ENCODE assay signal across 14 cellular contexts in genomic region chr17:43014020-43014615, GRCh38. TPM values are rescaled to one million over a fixed set of nuclear protein-coding genes. Genes with fewer than 3 reads are reported as not detected.
DNase-seq lines count a peak whose midpoint lies in the region; ATAC-seq, FAIRE-seq and TF ChIP-seq lines count a peak whose summit lies in the region.
"Had no signal": no experiment of that assay in that cellular context is flagged by ENCODE, and none has a peak within 500 bp of the region (broad histone marks: within the 10 kb centered on the region; RNA-seq: fewer than 3 reads in every experiment).

No MANE protein-coding gene starts in this region.

- H3K23ac ChIP-seq in H9 (ENCODE audit: insufficient read length, low read depth, low read length): no peak overlapping the region

- H3K9me3 Mint-ChIP-seq in H9: no peaks in the 10 kb centered on the region
- H3K9me3 Mint-ChIP-seq in WTC11: no peaks in the 10 kb centered on the region
- H3K9me3 Mint-ChIP-seq in progenitor cell of endocrine pancreas (ENCODE audit: low read depth): no peaks in the 10 kb centered on the region
- H3K9me3 Mint-ChIP-seq: activated T-helper 1 cell treated with anti-CD3 and anti-CD28 coated beads, Interleukin-12 subunit alpha, Interleukin-12 subunit beta, Interleukin-2, Interleukin-4 antibody, amounts not matched to agents 30 ng/mL and 10 ng/mL and 1 ng/mL, durations not matched to agents 14 hours and 24 hours and 36 hours had no signal

- POLR2A ChIA-PET in WTC11 (lab: Charles Lee): interaction anchor here (1.0 kb wide), 1 partner anchor 12 kb away, joined by 3 read pairs; no protein-coding TSS in a partner anchor

- H3K27ac ChIP-seq in H9 (ENCODE audit: insufficient read length, low read depth, low read length) (no peak overlapping the region), lower lobe of right lung (peak overlapping the region; percentile 49), stomach smooth muscle (ENCODE audit: low read length) (peak overlapping the region; percentile 37)

- TF ChIP-seq POLR2A in GM12891 (IDR thresholded peaks at IDR 0.05; ENCODE audit: low read depth, low read length): no peak

- no peaks in the 10 kb centered on the region for H3K27me3 Mint-ChIP-seq in H9 (ENCODE audit: low read depth)
- H3K27me3 Mint-ChIP-seq in WTC11 (ENCODE audit: low read depth): no peaks in the 10 kb centered on the region
- no peaks in the 10 kb centered on the region for H3K27me3 Mint-ChIP-seq in progenitor cell of endocrine pancreas

- H3K18ac ChIP-seq in H9 (ENCODE audit: insufficient read length, low read depth, low read length): no peak overlapping the region

- no peaks in the 10 kb centered on the region for H3K79me1 ChIP-seq in H9 (ENCODE audit: insufficient read depth, low read depth, low read length, poor library complexity, severe bottlenecking)

- peaks cover 79% of the 10 kb centered on the region for H3K36me3 ChIP-seq in lower lobe of right lung
- peaks cover 32 to 37% of the 10 kb centered on the region in 2 donors for H3K36me3 ChIP-seq in stomach smooth muscle (ENCODE audit: control insufficient read depth in 2 of 2, insufficient read depth in 2 of 2, low read length in 2 of 2)

- no peak overlapping the region for H2AFZ ChIP-seq in H9 (ENCODE audit: low read length)

- peak overlapping the region; percentile 56 to 85 (median 65); a peak in 5 of 7 replicates for H3K27ac Mint-ChIP-seq in H9
- H3K27ac Mint-ChIP-seq in WTC11: peak overlapping the region; percentile 62; the same call in 1 of the 2 replicates
- H3K27ac Mint-ChIP-seq in progenitor cell of endocrine pancreas: no peak overlapping the region
- H3K27ac Mint-ChIP-seq: activated T-helper 1 cell treated with anti-CD3 and anti-CD28 coated beads, Interleukin-12 subunit alpha, Interleukin-12 subunit beta, Interleukin-2, Interleukin-4 antibody, amounts not matched to agents 30 ng/mL and 10 ng/mL and 1 ng/mL, durations not matched to agents 14 hours and 24 hours and 36 hours had no signal

- H3K36me3 Mint-ChIP-seq in H9 (ENCODE audit: insufficient read depth in 1 of 3, low read depth in 3 of 3): peaks cover 11 to 40% (median 36%) of the 10 kb centered on the region in 3 experiments; a peak in 6 of 7 replicates
- H3K36me3 Mint-ChIP-seq in WTC11: peaks cover 25% of the 10 kb centered on the region
- peaks cover 13% of the 10 kb centered on the region for H3K36me3 Mint-ChIP-seq in progenitor cell of endocrine pancreas (ENCODE audit: insufficient read depth)

- H4K20me1 ChIP-seq in H9 (ENCODE audit: control insufficient read depth, insufficient read depth, insufficient read length): no peaks in the 10 kb centered on the region

- H4K91ac ChIP-seq in H9 (ENCODE audit: insufficient read length, low read depth, low read length): no peak overlapping the region

- intact Hi-C loops in lower lobe of right lung (cut with DNase I): no loop called here

- H3K4me2 ChIP-seq in H9 (ENCODE audit: insufficient read depth, insufficient read length, low read length): no peak overlapping the region

- H3K23me2 ChIP-seq in H9 (ENCODE audit: insufficient read length, low read depth, low read length, poor library complexity, severe bottlenecking): no peaks in the 10 kb centered on the region

- H3K27me3 ChIP-seq in H9 (ENCODE audit: insufficient read depth, low read length) (no peaks in the 10 kb centered on the region), lower lobe of right lung (ENCODE audit: low read depth) (no peaks in the 10 kb centered on the region), stomach smooth muscle (ENCODE audit: control insufficient read depth in 1 of 2, insufficient read depth in 2 of 2, low read length in 2 of 2) (no peaks in the 10 kb centered on the region)
- H3K27me3 ChIP-seq: BE2C had no signal

- no peak overlapping the region for H3K4ac ChIP-seq in H9 (ENCODE audit: low read depth, low read length)

- ATAC-seq in WTC11: no peak
- ATAC-seq in lower lobe of right lung: peak in 1 of 2 donors; percentile 7

- H2BK12ac ChIP-seq in H9 (ENCODE audit: insufficient read length, low read depth, low read length): no peak overlapping the region

- TF ChIP-seq CTCF in H9 (conservative IDR thresholded peaks at IDR 0.05) (no peak), WTC11 (IDR thresholded peaks at IDR 0.05) (no peak), lower lobe of right lung (IDR thresholded peaks at IDR 0.05) (no peak), progenitor cell of endocrine pancreas (IDR thresholded peaks at IDR 0.05; ENCODE audit: unreplicated experiment) (no peak)

- H3K4me3 Mint-ChIP-seq in H9 (no peak overlapping the region), WTC11 (no peak overlapping the region), progenitor cell of endocrine pancreas (ENCODE audit: low read depth) (no peak overlapping the region)
- H3K4me3 Mint-ChIP-seq: activated T-helper 1 cell treated with anti-CD3 and anti-CD28 coated beads, Interleukin-12 subunit alpha, Interleukin-12 subunit beta, Interleukin-2, Interleukin-4 antibody, amounts not matched to agents 30 ng/mL and 10 ng/mL and 1 ng/mL, durations not matched to agents 14 hours and 24 hours and 36 hours had no signal

- H3K9ac ChIP-seq in H9 (ENCODE audit: extremely low read depth, insufficient read length, low read length) (no peak overlapping the region), stomach smooth muscle (ENCODE audit: low read length in 2 of 2) (no peak overlapping the region)

- DNase-seq in H9: no peak
- DNase-seq in WTC11 (ENCODE audit: low spot score): no peak
- no peak for DNase-seq in lower lobe of right lung
- DNase-seq in iPS-NIHi7 (ENCODE audit: extremely low spot score): no peak
- no peak for DNase-seq in GM12891 (ENCODE audit: insufficient read length, low spot score)
- DNase-seq in activated naive CD4-positive, alpha-beta T cell treated with anti-CD3 and anti-CD28 coated beads, Interleukin-2, amount 50 U/mL, for 16 hours: no peak
- DNase-seq in progenitor cell of endocrine pancreas (ENCODE audit: low spot score, unreplicated experiment): no peak
- DNase-seq: BE2C, cortex of kidney, DND-41, NCI-H748 treated with DMSO at 0.1 percent for 48 hours had no signal

- H3K4me1 ChIP-seq in H9 (ENCODE audit: insufficient read depth, low read length) (no peaks in the 10 kb centered on the region; the same call in 1 of the 2 replicates), lower lobe of right lung (peaks cover 72% of the 10 kb centered on the region), stomach smooth muscle (ENCODE audit: control insufficient read depth, insufficient read depth, low read length) (peaks cover 33% of the 10 kb centered on the region)

- no peak overlapping the region for H3K14ac ChIP-seq in H9 (ENCODE audit: insufficient read depth, low read length)

- no peak overlapping the region for H3T11ph ChIP-seq in H9 (ENCODE audit: low read length)

- no peak overlapping the region for H4K5ac ChIP-seq in H9 (ENCODE audit: insufficient read length, low read depth, low read length)

- H2BK20ac ChIP-seq in H9 (ENCODE audit: low read depth, low read length, poor library complexity, severe bottlenecking): no peak overlapping the region

- H2BK120ac ChIP-seq in H9 (ENCODE audit: low read depth, low read length, poor library complexity, severe bottlenecking): no peak overlapping the region

- FAIRE-seq in GM12891 (lab: Jason Lieb, UNC): no peak

- no peak overlapping the region for H2BK15ac ChIP-seq in H9 (ENCODE audit: low read depth, low read length)

- WGBS in H9 (ENCODE audit: extremely low coverage, insufficient read length, low lambda C conversion rate): no CpG with 5 or more reads among the region's 12 CpGs

- no peak overlapping the region for H2BK5ac ChIP-seq in H9 (ENCODE audit: insufficient read length, low read length)

- H4K8ac ChIP-seq in H9 (replicated peaks; ENCODE audit: insufficient read length, low read depth, low read length): no peak overlapping the region

- H3K9me3 ChIP-seq in H9 (ENCODE audit: control insufficient read depth, low read depth, low read length) (no peaks in the 10 kb centered on the region), lower lobe of right lung (no peaks in the 10 kb centered on the region), stomach smooth muscle (ENCODE audit: control insufficient read depth in 2 of 2, low read length in 2 of 2) (no peaks in the 10 kb centered on the region)
- H3K9me3 ChIP-seq: BE2C had no signal

- H3K56ac ChIP-seq in H9 (ENCODE audit: insufficient read length, low read depth, low read length): no peak overlapping the region

- CTCF ChIA-PET in WTC11 (lab: Charles Lee): interaction anchor here (0.9 to 4.3 kb wide), 4 partner anchors 10 to 194 kb away, joined by 3 to 19 read pairs (median 4); partner anchors contain the start of genes BECN1 and RPL27

- H3K4me1 Mint-ChIP-seq in H9 (peaks cover 20 to 47% of the 10 kb centered on the region in 2 experiments), WTC11 (peaks cover 30% of the 10 kb centered on the region), progenitor cell of endocrine pancreas (ENCODE audit: low read depth) (peaks cover 15% of the 10 kb centered on the region)

- H3K4me3 ChIP-seq in lower lobe of right lung (no peak overlapping the region), stomach smooth muscle (ENCODE audit: low read length in 2 of 2) (no peak overlapping the region)

- H3K79me2 ChIP-seq in H9 (ENCODE audit: insufficient read depth, low read length): no peaks in the 10 kb centered on the region

- no peak overlapping the region for H2AK5ac ChIP-seq in H9 (ENCODE audit: insufficient read length, low read length)

TF ChIP-seq in WTC11, 78 proteins besides CTCF, POLR2A, EP300 and RAD21 (continues in another document):
- TF ChIP-seq SOX15 (CRISPR knock-in tag; IDR thresholded peaks at IDR 0.05): no peak

TF ChIP-seq in GM12891, 5 proteins besides CTCF, POLR2A, EP300 and RAD21 (continues in another document):
- no peak for TF ChIP-seq PAX5 (IDR thresholded peaks at IDR 0.05; ENCODE audit: insufficient read depth, low read length, severe bottlenecking)

RNA-seq across cellular contexts. Expression of gene IFI35, which starts 7.5 kb away (rescaled TPM):
- total RNA-seq in H9 (2021): 3.1 and 4.2 TPM in 2 replicates
- 3.0 to 4.7 TPM (median 3.8 TPM) in 3 replicates for total RNA-seq in WTC11 (2021)
- total RNA-seq in lower lobe of right lung: 61.5 TPM
- 69.4 TPM for polyA plus RNA-seq in GM12891 (2012; ENCODE audit: low read depth, missing spikeins)
- total RNA-seq in progenitor cell of endocrine pancreas: 1.2 and 1.6 TPM in 2 replicates
- polyA plus RNA-seq: neural cell had no signal

RNA-seq across cellular contexts. Expression of gene VAT1, which starts 8.1 kb away (rescaled TPM):
- total RNA-seq in H9 (2021): 262 and 274 TPM in 2 replicates
- 291 to 298 TPM (median 296 TPM) in 3 replicates for total RNA-seq in WTC11 (2021)
- 382 TPM for total RNA-seq in lower lobe of right lung
- polyA plus RNA-seq in GM12891 (2012; ENCODE audit: low read depth, missing spikeins): 13.0 TPM
- total RNA-seq in progenitor cell of endocrine pancreas: 201 and 202 TPM in 2 replicates

RNA-seq across cellular contexts. Expression of gene RND2, which starts 10.9 kb away (rescaled TPM):
- 47.8 and 50.7 TPM in 2 replicates for total RNA-seq in H9 (2021)
- total RNA-seq in WTC11 (2021): 46.9 to 51.8 TPM (median 50.2 TPM) in 3 replicates
- total RNA-seq in lower lobe of right lung: 0.53 TPM
- 0.08 TPM for polyA plus RNA-seq in GM12891 (2012; ENCODE audit: low read depth, missing spikeins)
- total RNA-seq in progenitor cell of endocrine pancreas: 12.4 and 14.6 TPM in 2 replicates
- total RNA-seq: activated T-helper 1 cell treated with anti-CD3 and anti-CD28 coated beads, Interleukin-12 subunit alpha, Interleukin-12 subunit beta, Interleukin-2, Interleukin-4 antibody, amounts not matched to agents 30 ng/mL and 10 ng/mL and 1 ng/mL, durations not matched to agents 14 hours and 24 hours and 36 hours had no signal

RNA-seq across cellular contexts. Expression of gene RPL27, which starts 15.9 kb away (rescaled TPM):
- total RNA-seq in H9 (2021) (1,514 and 1,552 TPM in 2 replicates), WTC11 (2021) (1,391 to 1,553 TPM (median 1,518 TPM) in 3 replicates), lower lobe of right lung (810 TPM), progenitor cell of endocrine pancreas (862 and 881 TPM in 2 replicates)
- polyA plus RNA-seq in GM12891 (2012; ENCODE audit: low read depth, missing spikeins): 7,775 TPM

RNA-seq across cellular contexts. Expression of gene RUNDC1, which starts 33.8 kb away (rescaled TPM):
- total RNA-seq in H9 (2021) (18.3 and 18.8 TPM in 2 replicates), WTC11 (2021) (12.2 to 14.2 TPM (median 12.7 TPM) in 3 replicates), lower lobe of right lung (17.1 TPM), progenitor cell of endocrine pancreas (21.0 and 22.6 TPM in 2 replicates)
- 6.9 TPM for polyA plus RNA-seq in GM12891 (2012; ENCODE audit: low read depth, missing spikeins)

Comparison
In these comparisons a context has a peak if more than half of its experiments do, and no peak if none do; other contexts are left out.
1. RNA of gene IFI35, which starts 7.5 kb away (total RNA-seq): 61.5 TPM in lower lobe of right lung (single experiment); 3.0 to 4.7 TPM in WTC11, 3.1 to 4.2 TPM in H9 and 1.2 to 1.6 TPM in progenitor cell of endocrine pancreas; every median in the first group is over 10 times any median in the second.